In genomic region chr7:27235387-27236052, GRCh38 we compare ENCODE assay signal across 9 cellular contexts. TPM values are rescaled to one million over a fixed set of nuclear protein-coding genes. Genes with fewer than 3 reads are reported as not detected.
DNase-seq lines count a peak whose midpoint lies in the region; TF ChIP-seq lines count a peak whose summit lies in the region.
"Had no signal": no experiment of that assay in that cellular context is flagged by ENCODE, and none has a peak within 500 bp of the region (broad histone marks: within the 10 kb centered on the region; RNA-seq: fewer than 3 reads in every experiment).

No MANE protein-coding gene starts in this region.

- TF ChIP-seq CTCF in AG09309 (IDR thresholded peaks at IDR 0.05; ENCODE audit: control insufficient read depth, insufficient read depth, low read depth, low read length, missing control alignments): peak; percentile 66
- TF ChIP-seq CTCF in GM13976 (IDR thresholded peaks at IDR 0.05; ENCODE audit: borderline replicate concordance, control extremely low read depth, extremely low read depth, insufficient read depth, missing control alignments): peak; percentile 28
- no peak for TF ChIP-seq CTCF in endothelial cell (IDR thresholded peaks at IDR 0.05; ENCODE audit: unreplicated experiment)

- peak overlapping the region; percentile 74 for H3K4me3 Mint-ChIP-seq in endothelial cell (ENCODE audit: unreplicated experiment)

- H3K27me3 ChIP-seq in NT2/D1 (ENCODE audit: insufficient read depth, insufficient read length): peaks cover 73% of the 10 kb centered on the region

- no peaks in the 10 kb centered on the region for H3K9me3 ChIP-seq in NT2/D1 (ENCODE audit: insufficient read depth, low read length)

- in situ Hi-C loops in GM13976 (cut with MboI; ENCODE audit: low sequenced_read_pairs, unreplicated experiment): no loop called here

- no peaks in the 10 kb centered on the region for H3K36me3 Mint-ChIP-seq in endothelial cell (ENCODE audit: low read depth, unreplicated experiment)

- H3K36me3 ChIP-seq in NT2/D1 (ENCODE audit: insufficient read depth, insufficient read length, low read length): no peaks in the 10 kb centered on the region

- H3K9ac ChIP-seq in NT2/D1 (ENCODE audit: insufficient read length, low read depth): peak overlapping the region; percentile 72

- H3K4me3 ChIP-seq in AG09309 (ENCODE audit: control insufficient read depth, low read depth, low read length) (peak overlapping the region; percentile 62), NT2/D1 (ENCODE audit: insufficient read length, low read depth) (peak overlapping the region; percentile 66)

- peaks cover 27% of the 10 kb centered on the region for H3K27me3 Mint-ChIP-seq in endothelial cell (ENCODE audit: unreplicated experiment)

- no peaks in the 10 kb centered on the region for H3K9me3 Mint-ChIP-seq in endothelial cell (ENCODE audit: unreplicated experiment)

- peaks cover 13% of the 10 kb centered on the region for H3K4me1 ChIP-seq in NT2/D1 (ENCODE audit: insufficient read depth, insufficient read length)

- DNase-seq in AG09309 (ENCODE audit: low read depth) (no peak), GM13976 (ENCODE audit: low spot score) (peak; percentile 59), NT2/D1 (ENCODE audit: low read depth, low spot score) (peak; percentile 68), endothelial cell (ENCODE audit: low spot score) (peak; percentile 63), myocyte (ENCODE audit: low read depth) (peak; percentile 27), HPDE6-E6E7 (ENCODE audit: extremely low spot score) (no peak), T-helper 2 cell (no peak), OCI-M1 (lab: John Stamatoyannopoulos, UW) (no peak)

- no peak overlapping the region for H3K27ac Mint-ChIP-seq in endothelial cell (ENCODE audit: unreplicated experiment)

- peaks cover 10% of the 10 kb centered on the region for H3K4me1 Mint-ChIP-seq in endothelial cell (ENCODE audit: unreplicated experiment)

RNA-seq across cellular contexts. Expression of gene EVX1, which starts 7.1 kb away (rescaled TPM):
- total RNA-seq in endothelial cell (ENCODE audit: unreplicated experiment) (0.51 TPM), myocyte (not detected in 2 replicates)
- polyA plus RNA-seq in myocyte (2012): not detected
- total RNA-seq: glomerular endothelial cell had no signal

RNA-seq across cellular contexts. Expression of gene HOXA13, which starts 35.6 kb away (rescaled TPM):
- total RNA-seq in endothelial cell (ENCODE audit: unreplicated experiment) (not detected), myocyte (0.13 and 0.26 TPM in 2 replicates)
- 0.33 TPM for polyA plus RNA-seq in myocyte (2012)
- total RNA-seq: glomerular endothelial cell had no signal

RNA-seq across cellular contexts. Expression of gene HOXA11, which starts 50.5 kb away (rescaled TPM):
- not detected for total RNA-seq in endothelial cell (ENCODE audit: unreplicated experiment)
- total RNA-seq in myocyte: 1.7 TPM in 2 replicates
- 0.96 TPM for polyA plus RNA-seq in myocyte (2012)

Comparison
In these comparisons a context has a peak if more than half of its experiments do, and no peak if none do; other contexts are left out.
1. DNase-seq: peak in GM13976 (single experiment), NT2/D1 (single experiment), endothelial cell (single experiment) and myocyte (single experiment); none in AG09309 (single experiment), HPDE6-E6E7 (single experiment), T-helper 2 cell (0 of 5) and OCI-M1 (single experiment).